Comparison of ENCODE assay signal across 21 cellular contexts in genomic region chr1:175717610-175718195, GRCh38.
DNase-seq lines count a peak whose midpoint lies in the region; ATAC-seq and TF ChIP-seq lines count a peak whose summit lies in the region.
"Had no signal": no experiment of that assay in that cellular context is flagged by ENCODE, and none has a peak within 500 bp of the region (broad histone marks: within the 10 kb centered on the region; RNA-seq: fewer than 3 reads in every experiment).

No MANE protein-coding gene starts in this region.

- H3K4me3 ChIP-seq in GM12865 (ENCODE audit: low read depth, low read length): no peak overlapping the region
- H3K4me3 ChIP-seq: right atrium auricular region, SJCRH30, tibial nerve had no signal

- peak; percentile 80 for ATAC-seq in GM18505 (IDR thresholded peaks at IDR 0.05; ENCODE audit: unreplicated experiment)
- ATAC-seq in GM21786 (IDR thresholded peaks at IDR 0.05; ENCODE audit: unreplicated experiment): peak; percentile 85
- ATAC-seq in GM19351 (IDR thresholded peaks at IDR 0.05; ENCODE audit: unreplicated experiment): no peak
- ATAC-seq: PC-3 had no signal

- DNase-seq in GM12865 (ENCODE audit: low read depth) (peak; percentile 63), NCI-H2171 treated with DMSO at 0.1 percent for 48 hours (lab: John Stamatoyannopoulos, UW) (peak; percentile 80), GM03348 (ENCODE audit: low spot score) (no peak), NCI-H524 treated with DMSO at 0.1 percent for 48 hours (lab: John Stamatoyannopoulos, UW) (no peak)
- no peak for DNase-seq in activated naive CD4-positive, alpha-beta T cell treated with Interleukin-2 at 50 U/mL for 16 hours
- DNase-seq: activated CD4-positive, CD25-positive, alpha-beta regulatory T cell; activated T-cell treated with anti-CD3 and anti-CD28 coated beads, Interleukin-2, amount 50 U/mL, for 48 hours; AML-193; head of caudate nucleus; immature natural killer cell; NCI-H1092; NCI-H524; nucleus accumbens; PC-3; SJCRH30; stimulated activated naive CD4-positive, alpha-beta T cell had no signal

- no peak for TF ChIP-seq POLR2A in GM18505 (IDR thresholded peaks at IDR 0.05; ENCODE audit: borderline replicate concordance, extremely low read depth, insufficient read depth, insufficient read length)

- TF ChIP-seq CTCF in GM12865 (IDR thresholded peaks at IDR 0.05; ENCODE audit: insufficient read depth, low read depth, low read length, missing control alignments): no peak

Comparison
In these comparisons a context has a peak if more than half of its experiments do, and no peak if none do; other contexts are left out.
1. DNase-seq: peak in GM12865 (single experiment) and NCI-H2171 treated with DMSO at 0.1 percent for 48 hours (single experiment); none in activated naive CD4-positive, alpha-beta T cell treated with Interleukin-2 at 50 U/mL for 16 hours (single experiment), GM03348 (single experiment) and NCI-H524 treated with DMSO at 0.1 percent for 48 hours (single experiment).